In the genomic region with DNA sequence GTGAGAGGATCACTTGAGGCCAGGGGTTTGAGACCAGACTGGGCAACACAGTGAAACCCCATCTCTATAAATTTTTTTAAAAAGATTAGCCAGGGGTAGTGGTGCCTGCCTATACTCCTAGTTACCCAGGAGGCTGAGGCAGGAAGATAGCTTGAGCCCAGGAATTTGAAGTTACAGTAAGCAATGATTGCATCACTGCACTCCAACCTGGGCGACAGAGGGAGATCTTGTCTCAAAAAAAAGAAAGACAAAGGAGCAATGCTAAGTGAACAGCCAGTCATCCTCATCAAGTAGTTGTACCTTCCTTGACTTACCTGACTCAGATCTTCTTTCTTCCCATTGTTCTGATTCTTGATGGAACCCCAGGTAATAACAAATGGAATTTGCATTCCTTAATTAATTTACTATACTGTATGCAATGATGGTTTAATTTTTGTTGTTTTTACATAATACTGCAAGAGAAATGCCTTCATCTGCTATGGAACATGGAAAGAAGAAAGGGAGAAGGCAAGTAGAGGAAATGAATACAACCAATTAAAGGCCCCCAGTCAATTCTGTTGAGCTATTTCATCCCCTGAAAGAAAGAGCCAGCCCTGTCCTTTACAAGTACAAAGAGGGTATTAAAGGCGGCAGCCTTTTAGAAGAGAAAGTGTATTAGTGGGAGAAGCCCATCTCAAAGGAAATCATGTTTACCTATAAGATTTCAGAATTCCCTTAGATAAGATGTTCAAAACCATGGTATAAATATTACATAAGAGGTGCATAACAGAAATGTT, we compare ENCODE assay signal across 1 cellular context.
TF ChIP-seq lines count a peak whose summit lies in the region.

No MANE protein-coding gene starts in this region.

TF ChIP-seq in K562, 482 proteins besides CTCF, POLR2A, EP300 and RAD21 (continued from another document):
- TF ChIP-seq CEBPG (CRISPR knock-in tag; IDR thresholded peaks at IDR 0.05) = 0 out of 2 replicates have a peak, but pooled peaks have one; percentile 22
- TF ChIP-seq CEBPG (tag; conservative IDR thresholded peaks at IDR 0.05 in 1 of 2, IDR thresholded peaks at IDR 0.05 in 1 of 2) = peak in 1 of 2 experiments; percentile 36; a peak in 2 of 4 replicates
- TF ChIP-seq CEBPB (tag; IDR thresholded peaks at IDR 0.05) = peak; percentile 54; the same call in 1 of the 2 replicates
- TF ChIP-seq, protein P1, sequence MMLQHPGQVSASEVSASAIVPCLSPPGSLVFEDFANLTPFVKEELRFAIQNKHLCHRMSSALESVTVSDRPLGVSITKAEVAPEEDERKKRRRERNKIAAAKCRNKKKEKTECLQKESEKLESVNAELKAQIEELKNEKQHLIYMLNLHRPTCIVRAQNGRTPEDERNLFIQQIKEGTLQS (IDR thresholded peaks at IDR 0.05) = peak; percentile 56; the same call in 1 of the 2 replicates
- TF ChIP-seq, protein P1 (CRISPR knock-in tag; conservative IDR thresholded peaks at IDR 0.05) = no peak
- TF ChIP-seq POLR2B (IDR thresholded peaks at IDR 0.05; ENCODE audit: low read depth, partially characterized antibody) = no peak
